Comparison of ENCODE assay signal across 13 cellular contexts in the genomic region with DNA sequence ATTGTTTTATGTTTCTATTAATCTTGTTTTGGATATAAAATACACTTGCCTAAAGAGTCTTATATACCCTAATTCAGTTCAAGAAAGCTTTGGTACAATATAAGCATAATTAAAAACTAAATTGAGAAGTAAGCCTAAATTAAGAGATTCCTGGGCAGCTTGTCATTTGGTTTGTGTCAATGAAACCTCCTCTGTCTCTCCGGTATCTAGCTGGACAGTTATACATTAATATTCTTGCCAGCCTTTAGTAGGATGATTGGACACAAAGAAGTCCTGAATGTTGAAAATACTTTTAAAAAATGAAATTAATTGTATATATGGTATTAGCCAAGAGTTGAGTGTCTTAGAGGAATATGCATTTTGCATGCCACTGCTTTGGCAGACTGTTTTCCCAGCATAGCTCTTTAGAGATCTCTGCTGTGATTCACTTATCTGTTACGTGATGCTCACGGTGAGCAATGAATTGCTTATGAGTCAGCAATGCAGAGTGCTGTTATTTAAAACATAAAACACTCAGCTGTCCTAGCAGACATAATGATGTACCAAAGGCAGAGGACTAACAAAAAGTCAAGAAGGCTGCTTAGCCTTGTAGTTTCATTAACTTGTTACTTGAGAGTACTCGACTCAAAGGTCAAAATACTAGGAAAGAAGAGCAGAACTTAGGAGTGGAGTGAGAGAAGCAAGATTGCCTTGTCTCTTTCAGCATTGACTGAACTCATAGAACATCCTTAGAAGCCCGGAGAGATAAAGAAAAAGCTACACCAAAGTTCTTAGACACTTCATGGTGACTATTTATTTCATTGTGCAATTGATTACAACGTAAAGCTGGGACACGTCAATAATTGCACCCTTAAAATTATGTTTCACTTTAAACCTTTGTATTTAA.
DNase-seq lines count a peak whose midpoint lies in the region; ATAC-seq and TF ChIP-seq lines count a peak whose summit lies in the region.
"Had no signal": no experiment of that assay in that cellular context is flagged by ENCODE, and none has a peak within 500 bp of the region (broad histone marks: within the 10 kb centered on the region; RNA-seq: fewer than 3 reads in every experiment).

No MANE protein-coding gene starts in this region.

- H3K27me3 ChIP-seq in AG04450 (ENCODE audit: control insufficient read depth, insufficient read depth, low read length) (no peaks in the 10 kb centered on the region), HUES48 (ENCODE audit: control insufficient read depth, insufficient read depth, low read length) (no peaks in the 10 kb centered on the region), kidney epithelial cell (ENCODE audit: control insufficient read depth, insufficient read depth, low read length) (no peaks in the 10 kb centered on the region), WERI-Rb-1 (ENCODE audit: insufficient read depth, low read depth, severe bottlenecking) (no peaks in the 10 kb centered on the region)
- H3K27me3 ChIP-seq: pancreas had no signal

- H3K9ac ChIP-seq in HUES48 (ENCODE audit: low read depth, low read length), result no peak overlapping the region

- H3K36me3 Mint-ChIP-seq in naive thymus-derived CD8-positive, alpha-beta T cell, result no peaks in the 10 kb centered on the region

- H3K4me1 ChIP-seq in HUES48 (ENCODE audit: control insufficient read depth, insufficient read depth, low read length), result peaks cover 4% of the 10 kb centered on the region; the same call in 1 of the 2 replicates
- H3K4me1 ChIP-seq: pancreas had no signal

- no peak for ATAC-seq in GM19328 (IDR thresholded peaks at IDR 0.05; ENCODE audit: unreplicated experiment)
- ATAC-seq in naive thymus-derived CD8-positive, alpha-beta T cell, result no peak
- ATAC-seq in GM21619 (IDR thresholded peaks at IDR 0.05; ENCODE audit: unreplicated experiment), result no peak
- ATAC-seq: pancreas had no signal

- H3K27ac ChIP-seq in AG04450 (ENCODE audit: low read depth, low read length) (no peak overlapping the region), HUES48 (ENCODE audit: low read depth, low read length) (peak overlapping the region; percentile 23), WERI-Rb-1 (no peak overlapping the region)
- H3K27ac ChIP-seq: pancreas had no signal

- no peak for TF ChIP-seq CTCF in AG04450 (IDR thresholded peaks at IDR 0.05; ENCODE audit: low read depth, low read length)
- no peak for TF ChIP-seq CTCF in kidney epithelial cell (IDR thresholded peaks at IDR 0.05; ENCODE audit: insufficient read depth, low read length, poor library complexity, severe bottlenecking)
- no peak for TF ChIP-seq CTCF in WERI-Rb-1 (IDR thresholded peaks at IDR 0.05; ENCODE audit: low read depth, low read length)

- POLR2A ChIA-PET in AG04450 (lab: Yijun Ruan, JAX), result no interaction called here
- POLR2A ChIA-PET in naive thymus-derived CD8-positive, alpha-beta T cell (lab: Charles Lee), result no interaction called here

- H3K9me3 ChIP-seq in AG04450 (ENCODE audit: control insufficient read depth, insufficient read depth, low read length), result no peaks in the 10 kb centered on the region
- no peaks in the 10 kb centered on the region for H3K9me3 ChIP-seq in HUES48 (ENCODE audit: control insufficient read depth, insufficient read depth, low read length)
- no peaks in the 10 kb centered on the region for H3K9me3 ChIP-seq in WERI-Rb-1 (ENCODE audit: severe bottlenecking)
- H3K9me3 ChIP-seq: pancreas had no signal

- H3K27me3 Mint-ChIP-seq in naive thymus-derived CD8-positive, alpha-beta T cell, result no peaks in the 10 kb centered on the region
- H3K27me3 Mint-ChIP-seq: CD4-positive, alpha-beta T cell had no signal

- DNase-seq in AG04450 (ENCODE audit: low read depth, low spot score), result peak; percentile 68
- peak; percentile 62 for DNase-seq in astrocyte of the hippocampus (ENCODE audit: low read depth, low spot score)
- peak; percentile 52 for DNase-seq in kidney epithelial cell (ENCODE audit: low read depth)
- no peak for DNase-seq in naive thymus-derived CD8-positive, alpha-beta T cell
- no peak for DNase-seq in WERI-Rb-1
- DNase-seq: CD4-positive, alpha-beta T cell; effector memory CD4-positive, alpha-beta T cell; kidney; NCI-H1092 treated with DMSO at 0.1 percent for 48 hours; pancreas had no signal

- H3K9me3 Mint-ChIP-seq in naive thymus-derived CD8-positive, alpha-beta T cell, result peaks cover 0 to 16% (median 4%) of the 10 kb centered on the region in 9 donors

- no peak overlapping the region for H3K4me3 Mint-ChIP-seq in naive thymus-derived CD8-positive, alpha-beta T cell
- H3K4me3 Mint-ChIP-seq: CD4-positive, alpha-beta T cell had no signal

- no peak overlapping the region for H3K27ac Mint-ChIP-seq in naive thymus-derived CD8-positive, alpha-beta T cell
- H3K27ac Mint-ChIP-seq: CD4-positive, alpha-beta T cell had no signal

- H3K4me3 ChIP-seq in AG04450 (ENCODE audit: low read depth, low read length), result no peak overlapping the region; the same call in 1 of the 2 replicates
- H3K4me3 ChIP-seq in HUES48 (ENCODE audit: low read depth, low read length), result no peak overlapping the region
- no peak overlapping the region for H3K4me3 ChIP-seq in kidney epithelial cell (ENCODE audit: low read depth, low read length)
- H3K4me3 ChIP-seq in WERI-Rb-1 (ENCODE audit: low read depth, low read length), result no peak overlapping the region
- H3K4me3 ChIP-seq: pancreas had no signal

- H3K4me1 Mint-ChIP-seq in naive thymus-derived CD8-positive, alpha-beta T cell, result no peaks in the 10 kb centered on the region

- CTCF ChIA-PET in AG04450 (lab: Charles Lee), result no interaction called here

- H3K36me3 ChIP-seq in HUES48 (ENCODE audit: control insufficient read depth, insufficient read depth, low read length) (no peaks in the 10 kb centered on the region), kidney epithelial cell (ENCODE audit: control insufficient read depth, insufficient read depth, low read length) (no peaks in the 10 kb centered on the region), WERI-Rb-1 (no peaks in the 10 kb centered on the region)
- H3K36me3 ChIP-seq: pancreas had no signal

Comparison
In these comparisons a context has a peak if more than half of its experiments do, and no peak if none do; other contexts are left out.
1. DNase-seq: peak in AG04450 (single experiment), astrocyte of the hippocampus (single experiment) and kidney epithelial cell (single experiment); none in naive thymus-derived CD8-positive, alpha-beta T cell (0 of 10) and WERI-Rb-1 (single experiment).